In the genomic region with DNA sequence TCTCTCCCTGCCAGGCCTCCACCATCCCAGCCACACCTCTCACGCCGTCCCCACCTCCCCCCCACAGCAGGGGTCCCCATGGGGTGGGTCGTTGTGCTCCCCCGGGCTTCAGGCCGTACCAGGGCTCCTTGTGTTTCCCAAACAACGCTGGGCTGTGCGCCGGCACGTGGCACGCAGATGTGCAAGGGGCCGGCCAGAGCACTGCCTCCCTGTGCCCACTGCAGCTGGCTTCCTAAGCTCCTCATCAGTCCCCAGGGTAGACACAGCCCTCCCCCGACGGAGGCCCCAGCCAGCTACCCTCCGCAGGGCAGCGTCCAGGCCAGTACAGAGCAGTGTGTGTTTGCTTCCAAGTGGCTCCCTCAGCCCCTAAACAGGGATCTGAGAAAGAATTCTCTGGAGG, we compare ENCODE assay signal across 1 cellular context.
TF ChIP-seq lines count a peak whose summit lies in the region.

No MANE protein-coding gene starts in this region.

TF ChIP-seq in IMR-90, 13 proteins besides CTCF, POLR2A, EP300 and RAD21:
- TF ChIP-seq, protein P1, sequence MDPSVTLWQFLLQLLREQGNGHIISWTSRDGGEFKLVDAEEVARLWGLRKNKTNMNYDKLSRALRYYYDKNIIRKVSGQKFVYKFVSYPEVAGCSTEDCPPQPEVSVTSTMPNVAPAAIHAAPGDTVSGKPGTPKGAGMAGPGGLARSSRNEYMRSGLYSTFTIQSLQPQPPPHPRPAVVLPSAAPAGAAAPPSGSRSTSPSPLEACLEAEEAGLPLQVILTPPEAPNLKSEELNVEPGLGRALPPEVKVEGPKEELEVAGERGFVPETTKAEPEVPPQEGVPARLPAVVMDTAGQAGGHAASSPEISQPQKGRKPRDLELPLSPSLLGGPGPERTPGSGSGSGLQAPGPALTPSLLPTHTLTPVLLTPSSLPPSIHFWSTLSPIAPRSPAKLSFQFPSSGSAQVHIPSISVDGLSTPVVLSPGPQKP (IDR thresholded peaks at IDR 0.05; ENCODE audit: borderline replicate concordance, low read depth, low read length) = no peak
- TF ChIP-seq MXI1 (IDR thresholded peaks at IDR 0.05; ENCODE audit: borderline replicate concordance, low read depth, low read length) = no peak
- no peak for TF ChIP-seq MAFK (IDR thresholded peaks at IDR 0.05; ENCODE audit: low read depth, low read length)
- TF ChIP-seq CHD1 (IDR thresholded peaks at IDR 0.05; ENCODE audit: low read depth, low read length) = no peak
- TF ChIP-seq, protein P2, sequence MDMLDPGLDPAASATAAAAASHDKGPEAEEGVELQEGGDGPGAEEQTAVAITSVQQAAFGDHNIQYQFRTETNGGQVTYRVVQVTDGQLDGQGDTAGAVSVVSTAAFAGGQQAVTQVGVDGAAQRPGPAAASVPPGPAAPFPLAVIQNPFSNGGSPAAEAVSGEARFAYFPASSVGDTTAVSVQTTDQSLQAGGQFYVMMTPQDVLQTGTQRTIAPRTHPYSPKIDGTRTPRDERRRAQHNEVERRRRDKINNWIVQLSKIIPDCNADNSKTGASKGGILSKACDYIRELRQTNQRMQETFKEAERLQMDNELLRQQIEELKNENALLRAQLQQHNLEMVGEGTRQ (IDR thresholded peaks at IDR 0.05; ENCODE audit: low read depth, low read length) = no peak
- TF ChIP-seq RCOR1 (IDR thresholded peaks at IDR 0.05; ENCODE audit: insufficient replicate concordance, low read length) = no peak
- no peak for TF ChIP-seq FOS (IDR thresholded peaks at IDR 0.05; ENCODE audit: low read depth, low read length)
- TF ChIP-seq NFE2L2 (IDR thresholded peaks at IDR 0.05; ENCODE audit: low read depth, low read length) = no peak
- TF ChIP-seq CEBPB (IDR thresholded peaks at IDR 0.05; ENCODE audit: low read depth, low read length) = no peak
- no peak for TF ChIP-seq MAZ (IDR thresholded peaks at IDR 0.05; ENCODE audit: borderline replicate concordance, low read depth, low read length)
- TF ChIP-seq RFX5 (IDR thresholded peaks at IDR 0.05; ENCODE audit: low read depth, low read length) = no peak
- TF ChIP-seq BHLHE40 (IDR thresholded peaks at IDR 0.05; ENCODE audit: low read depth, low read length) = no peak
